In genomic region chr6:110287462-110288341, GRCh38 we compare ENCODE assay signal across 29 cellular contexts.
DNase-seq lines count a peak whose midpoint lies in the region; ATAC-seq and TF ChIP-seq lines count a peak whose summit lies in the region.
"Had no signal": no experiment of that assay in that cellular context is flagged by ENCODE, and none has a peak within 500 bp of the region (broad histone marks: within the 10 kb centered on the region; RNA-seq: fewer than 3 reads in every experiment).

No MANE protein-coding gene starts in this region.

- TF ChIP-seq CTCF in colonic mucosa (IDR thresholded peaks at IDR 0.05) (no peak), right lobe of liver (IDR thresholded peaks at IDR 0.05) (no peak), RWPE1 (conservative IDR thresholded peaks at IDR 0.05; ENCODE audit: low read depth) (no peak)

- DNase-seq in NCI-H146 (lab: John Stamatoyannopoulos, UW) (peak; percentile 67), colonic mucosa (peak; percentile 65), right lobe of liver (no peak), NCI-H2107 (lab: John Stamatoyannopoulos, UW) (no peak), RWPE1 (ENCODE audit: low spot score) (no peak)
- DNase-seq: activated CD4-positive, alpha-beta T cell treated with anti-CD3 and anti-CD28 coated beads, Interleukin-2, amount 50 U/mL, for 1 hour; activated CD4-positive, CD25-positive, alpha-beta regulatory T cell; activated gamma-delta T cell; activated naive CD8-positive, alpha-beta T cell treated with anti-CD3 and anti-CD28 coated beads for 36 hours; activated T-cell treated with anti-CD3 and anti-CD28 coated beads, Interleukin-2, amount 50 U/mL, for 24 hours; cortex of kidney; DND-41; erythroblast; GF-D8; glutamatergic neuron; Kasumi-1; left ventricle myocardium superior; naive B cell; NCI-H1417 treated with DMSO at 0.1 percent for 48 hours; NCI-H446 treated with DMSO at 0.1 percent for 48 hours; NCI-H774; psoas muscle; stimulated activated naive CD4-positive, alpha-beta T cell; uterus had no signal

- H3K27me3 ChIP-seq in colonic mucosa, result no peaks in the 10 kb centered on the region
- no peaks in the 10 kb centered on the region for H3K27me3 ChIP-seq in right lobe of liver
- H3K27me3 ChIP-seq: ascending aorta, BLaER1, uterus had no signal

- H3K9me3 ChIP-seq in colonic mucosa (no peaks in the 10 kb centered on the region), right lobe of liver (no peaks in the 10 kb centered on the region)
- H3K9me3 ChIP-seq: ascending aorta, BLaER1, uterus had no signal

- TF ChIP-seq POLR2A in right lobe of liver (IDR thresholded peaks at IDR 0.05), result no peak

- peak overlapping the region in 1 of 2 donors; percentile 12 for H3K9ac ChIP-seq in colonic mucosa (ENCODE audit: low read depth in 2 of 2, low read length in 2 of 2)
- H3K9ac ChIP-seq: BLaER1 had no signal

- H3K4me3 ChIP-seq in colonic mucosa, result no peak overlapping the region
- H3K4me3 ChIP-seq in right lobe of liver, result no peak overlapping the region
- H3K4me3 ChIP-seq: ascending aorta, BLaER1, psoas muscle, uterus had no signal

- POLR2A ChIA-PET in RWPE1 (lab: Yijun Ruan, JAX; ENCODE audit: low non-redundant PET), result no interaction called here

- peak in 3 of 4 donors; percentile 33 to 71 (median 59) for ATAC-seq in right lobe of liver
- no peak for ATAC-seq in esophagus mucosa
- ATAC-seq: HCT116, left ventricle myocardium superior, psoas muscle had no signal

- CTCF ChIA-PET in RWPE1 (lab: Yijun Ruan, JAX), result no interaction called here

- intact Hi-C loops in colonic mucosa (cut with DNase I) (no loop called here), right lobe of liver (cut with DNase I) (no loop called here)

- 45% methylated on average over 6 of the region's 8 CpGs for WGBS in right lobe of liver (ENCODE audit: insufficient coverage, low coverage, low lambda C conversion rate, missing lambda C conversion rate)

- H3K36me3 ChIP-seq in colonic mucosa (no peaks in the 10 kb centered on the region), right lobe of liver (no peaks in the 10 kb centered on the region)
- H3K36me3 ChIP-seq: ascending aorta, BLaER1, uterus had no signal

- H3K27ac ChIP-seq in colonic mucosa (peak overlapping the region; percentile 51), right lobe of liver (no peak overlapping the region), temporal lobe (ENCODE audit: low read depth, low read length) (peak overlapping the region; percentile 25), RWPE1 (no peak overlapping the region)
- H3K27ac ChIP-seq: ascending aorta, BLaER1, psoas muscle, uterus had no signal

- H3K4me1 ChIP-seq in colonic mucosa (no peaks in the 10 kb centered on the region), right lobe of liver (no peaks in the 10 kb centered on the region)
- H3K4me1 ChIP-seq: ascending aorta, BLaER1, psoas muscle had no signal

Comparison
In these comparisons a context has a peak if more than half of its experiments do, and no peak if none do; other contexts are left out.
1. DNase-seq: peak in NCI-H146 (single experiment) and colonic mucosa (single experiment); none in right lobe of liver (0 of 3), NCI-H2107 (single experiment) and RWPE1 (single experiment).
2. H3K27ac ChIP-seq: peak in colonic mucosa (single experiment) and temporal lobe (single experiment); none in right lobe of liver (0 of 3) and RWPE1 (single experiment).